ENCODE assay signal across 13 cellular contexts in the genomic region with DNA sequence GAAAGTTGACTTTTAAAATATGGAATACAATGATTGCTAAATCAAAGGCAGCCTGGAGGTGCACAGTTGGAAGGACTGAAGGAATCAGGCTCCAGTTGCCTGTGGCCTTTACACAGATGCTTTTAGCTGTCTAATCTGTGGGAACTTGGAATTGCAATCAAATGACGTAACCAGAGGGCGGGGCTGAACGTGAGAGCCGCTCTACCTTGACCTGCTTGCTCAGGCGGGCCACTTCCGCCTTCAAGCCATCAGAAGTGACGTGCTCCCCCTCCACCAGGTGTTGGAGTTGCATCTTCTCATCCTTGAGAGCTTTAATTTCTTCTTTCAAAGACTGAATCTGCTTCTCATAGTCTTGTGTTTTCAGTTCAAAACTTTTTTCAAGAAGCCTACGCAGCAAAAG. TPM values are rescaled to one million over a fixed set of nuclear protein-coding genes. Genes with fewer than 3 reads are reported as not detected.
DNase-seq lines count a peak whose midpoint lies in the region; ATAC-seq and TF ChIP-seq lines count a peak whose summit lies in the region.
"Had no signal": no experiment of that assay in that cellular context is flagged by ENCODE, and none has a peak within 500 bp of the region (broad histone marks: within the 10 kb centered on the region; RNA-seq: fewer than 3 reads in every experiment).

No MANE protein-coding gene starts in this region.

- no peaks in the 10 kb centered on the region for H3K9me2 ChIP-seq in DOHH2 (replicated peaks; ENCODE audit: control insufficient read depth, low read length)

- ATAC-seq in HG02973 (IDR thresholded peaks at IDR 0.05; ENCODE audit: unreplicated experiment) (peak; percentile 37), memory B cell (ENCODE audit: low read depth) (peak; percentile 76)
- no peak for ATAC-seq in CD8-positive, alpha-beta T cell
- ATAC-seq: natural killer cell had no signal

- WGBS in adrenal gland, 4 donors: 42 to 52% (median 48%) methylated on average over 8 of the region's 8 CpGs

- H3K27me3 ChIP-seq in DOHH2 (ENCODE audit: control insufficient read depth, low read length): no peaks in the 10 kb centered on the region
- H3K27me3 ChIP-seq in adrenal gland: no peaks in the 10 kb centered on the region
- H3K27me3 ChIP-seq in CD8-positive, alpha-beta T cell (ENCODE audit: insufficient read depth, low read length): no peaks in the 10 kb centered on the region

- peak overlapping the region; percentile 66 for H3K27ac ChIP-seq in DOHH2 (ENCODE audit: low read depth, low read length)
- H3K27ac ChIP-seq in adrenal gland: no peak overlapping the region
- H3K27ac ChIP-seq in CD8-positive, alpha-beta T cell (ENCODE audit: low read depth, low read length): no peak overlapping the region

- H3K4me3 ChIP-seq in DOHH2 (ENCODE audit: low read length) (peak overlapping the region; percentile 46), adrenal gland (no peak overlapping the region)
- no peak overlapping the region for H3K4me3 ChIP-seq in CD8-positive, alpha-beta T cell (ENCODE audit: low read depth, low read length)

- peaks cover 20% of the 10 kb centered on the region for H3K79me2 ChIP-seq in DOHH2 (ENCODE audit: control insufficient read depth, low read length)

- H3K4me3 Mint-ChIP-seq in memory B cell: no peak overlapping the region
- no peak overlapping the region for H3K4me3 Mint-ChIP-seq in CD8-positive, alpha-beta T cell
- H3K4me3 Mint-ChIP-seq: CD4-positive, alpha-beta memory T cell; natural killer cell; T-helper 1 cell treated with Interleukin-12 subunit alpha and Interleukin-12 subunit beta and Interleukin-4 antibody, amounts not matched to agents 30 μg/mL and 1 μg/mL, for 36 hours had no signal

- peaks cover 20% of the 10 kb centered on the region for H3K36me3 ChIP-seq in DOHH2 (ENCODE audit: control insufficient read depth, low read length)
- H3K36me3 ChIP-seq in adrenal gland (replicated peaks in 1 of 2): no peaks in the 10 kb centered on the region
- no peaks in the 10 kb centered on the region for H3K36me3 ChIP-seq in CD8-positive, alpha-beta T cell (ENCODE audit: insufficient read depth, low read length)

- H3K9me3 ChIP-seq in DOHH2 (ENCODE audit: control insufficient read depth, insufficient read depth, low read length) (no peaks in the 10 kb centered on the region), adrenal gland (replicated peaks in 1 of 3) (no peaks in the 10 kb centered on the region)
- no peaks in the 10 kb centered on the region for H3K9me3 ChIP-seq in CD8-positive, alpha-beta T cell (ENCODE audit: low read length)

- H3K4me1 ChIP-seq in DOHH2 (ENCODE audit: control insufficient read depth, low read length): peaks cover 90% of the 10 kb centered on the region
- no peaks in the 10 kb centered on the region for H3K4me1 ChIP-seq in adrenal gland (replicated peaks in 1 of 2)
- peaks cover 14% of the 10 kb centered on the region for H3K4me1 ChIP-seq in CD8-positive, alpha-beta T cell (ENCODE audit: insufficient read depth, low read length)

- POLR2A ChIA-PET in CD8-positive, alpha-beta T cell (lab: Charles Lee): no interaction called here

- TF ChIP-seq POLR2A in adrenal gland (IDR thresholded peaks at IDR 0.05): no peak

- peak overlapping the region; percentile 55 for H3K4me2 ChIP-seq in DOHH2 (ENCODE audit: low read length)

- CTCF ChIA-PET in CD8-positive, alpha-beta T cell (lab: Charles Lee): interaction anchor here (0.7 to 5.1 kb wide), 7 partner anchors 8 to 66 kb away, joined by 3 to 43 read pairs (median 5); no protein-coding TSS in a partner anchor

- no peaks in the 10 kb centered on the region for H3K27me3 Mint-ChIP-seq in memory B cell
- H3K27me3 Mint-ChIP-seq in CD8-positive, alpha-beta T cell (ENCODE audit: low read depth): no peaks in the 10 kb centered on the region
- H3K27me3 Mint-ChIP-seq: CD4-positive, alpha-beta memory T cell had no signal

- H3K36me3 Mint-ChIP-seq in memory B cell: peaks cover 2% of the 10 kb centered on the region
- H3K36me3 Mint-ChIP-seq in CD8-positive, alpha-beta T cell: no peaks in the 10 kb centered on the region
- H3K36me3 Mint-ChIP-seq: CD4-positive, alpha-beta memory T cell; natural killer cell had no signal

- intact Hi-C loops in adrenal gland (cut with DNase I): no loop called here
- intact Hi-C loops in CD8-positive, alpha-beta T cell (cut with DNase I, micrococcal nuclease): loop anchor here in 1 of 2 experiments (5.0 to 10.0 kb wide), 3 partner anchors 47 to 344 kb away; no protein-coding TSS in a partner anchor

- H3K4me1 Mint-ChIP-seq in memory B cell: peaks cover 34% of the 10 kb centered on the region
- H3K4me1 Mint-ChIP-seq in CD8-positive, alpha-beta T cell (ENCODE audit: low read depth): peaks cover 21% of the 10 kb centered on the region
- H3K4me1 Mint-ChIP-seq: natural killer cell had no signal

- DNase-seq in adrenal gland: peak; percentile 37 to 62 (median 53)
- DNase-seq in memory B cell (ENCODE audit: low spot score in 2 of 2): peak; percentile 78 to 86
- no peak for DNase-seq in activated CD4-positive, alpha-beta T cell treated with anti-CD3 and anti-CD28 coated beads for 48 hours
- DNase-seq in CD8-positive, alpha-beta T cell: no peak
- no peak for DNase-seq in ecto neural progenitor cell (ENCODE audit: low spot score)
- no peak for DNase-seq in activated CD8-positive, alpha-beta memory T cell treated with anti-CD3 and anti-CD28 coated beads for 24 hours
- DNase-seq: activated gamma-delta T cell treated with Interleukin-2 at 50 U/mL for 16 hours; CD4-positive, alpha-beta memory T cell; natural killer cell; NCI-H187 treated with DMSO at 0.1 percent for 48 hours had no signal

- H4K20me1 ChIP-seq in DOHH2 (ENCODE audit: control insufficient read depth, insufficient read depth, low read depth, low read length): no peaks in the 10 kb centered on the region

- H3F3A ChIP-seq in DOHH2 (ENCODE audit: control insufficient read depth, insufficient read depth): peaks cover 48% of the 10 kb centered on the region

- H3K27ac Mint-ChIP-seq in memory B cell: peak overlapping the region; percentile 94
- H3K27ac Mint-ChIP-seq in CD8-positive, alpha-beta T cell: no peak overlapping the region
- H3K27ac Mint-ChIP-seq: natural killer cell; T-helper 1 cell treated with Interleukin-12 subunit alpha and Interleukin-12 subunit beta and Interleukin-4 antibody, amounts not matched to agents 30 μg/mL and 1 μg/mL, for 36 hours had no signal

- no peaks in the 10 kb centered on the region for H3K9me3 Mint-ChIP-seq in memory B cell
- no peaks in the 10 kb centered on the region for H3K9me3 Mint-ChIP-seq in CD8-positive, alpha-beta T cell
- H3K9me3 Mint-ChIP-seq: CD4-positive, alpha-beta memory T cell; natural killer cell; T-helper 1 cell treated with Interleukin-12 subunit alpha and Interleukin-12 subunit beta and Interleukin-4 antibody, amounts not matched to agents 30 μg/mL and 1 μg/mL, for 36 hours had no signal

- TF ChIP-seq CTCF in DOHH2 (IDR thresholded peaks at IDR 0.05; ENCODE audit: low read depth, low read length, poor library complexity, severe bottlenecking): no peak
- TF ChIP-seq CTCF in adrenal gland (IDR thresholded peaks at IDR 0.05): no peak
- no peak for TF ChIP-seq CTCF in CD8-positive, alpha-beta T cell (IDR thresholded peaks at IDR 0.05)

RNA-seq across cellular contexts. Expression of gene GNB5, which starts 37.7 kb away (rescaled TPM):
- 10 to 100 TPM; 12.1 to 60.7 (median 20.3) TPM for total RNA-seq in adrenal gland
- polyA plus RNA-seq in adrenal gland: 10 to 100 TPM; 10.1 to 19.5 (median 11.2) TPM
- 10 to 100 TPM; 83.5 to 92.8 TPM for total RNA-seq in CD8-positive, alpha-beta T cell

Comparison
In these comparisons a context has a peak if more than half of its experiments do, and no peak if none do; other contexts are left out.
1. DNase-seq: peak in adrenal gland (7 of 7) and memory B cell (2 of 2); none in activated CD4-positive, alpha-beta T cell treated with anti-CD3 and anti-CD28 coated beads for 48 hours (single experiment), CD8-positive, alpha-beta T cell (0 of 7), ecto neural progenitor cell (single experiment) and activated CD8-positive, alpha-beta memory T cell treated with anti-CD3 and anti-CD28 coated beads for 24 hours (single experiment).